23 cellular contexts compared by ENCODE assay signal in the genomic region with DNA sequence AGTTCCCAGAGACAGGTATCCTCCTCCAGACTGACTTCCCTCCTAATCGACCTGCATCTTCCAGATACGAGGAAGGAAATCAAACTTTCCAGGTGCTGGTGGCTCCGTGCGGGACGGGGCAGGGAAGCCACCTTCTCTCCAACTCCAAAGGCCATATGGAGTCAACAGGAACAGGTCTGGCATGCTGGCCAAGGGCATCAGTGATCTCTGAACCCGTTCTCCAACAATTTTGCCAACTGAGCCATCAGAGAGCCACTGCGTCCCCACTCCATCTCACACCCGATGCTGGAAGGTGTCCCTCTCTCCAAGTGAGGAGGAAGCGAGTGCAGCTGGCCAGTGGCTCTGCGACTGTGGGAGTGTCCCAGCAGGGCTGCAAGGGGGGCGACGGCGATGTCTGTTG. TPM values are rescaled to one million over a fixed set of nuclear protein-coding genes. Genes with fewer than 3 reads are reported as not detected.
"Had no signal": no experiment of that assay in that cellular context is flagged by ENCODE, and none has a peak within 500 bp of the region (broad histone marks: within the 10 kb centered on the region; RNA-seq: fewer than 3 reads in every experiment).

No MANE protein-coding gene starts in this region.

- ATAC-seq: Panc1 had no signal

- H3K4me2 ChIP-seq: SK-N-SH had no signal

- DNase-seq: KBM-7, NCI-H1092, NCI-H1105 treated with DMSO at 0.1 percent for 48 hours, NCI-H1417 treated with DMSO at 0.1 percent for 48 hours, NCI-H146, NCI-H1694 treated with DMSO at 0.1 percent for 48 hours, NCI-H1930, NCI-H2081, NCI-H2107, NCI-H226, NCI-H446, NCI-H510A, NCI-H524 treated with DMSO at 0.1 percent for 48 hours, NCI-H69, NCI-H774, SHP77, SK-N-SH, SW 1271 had no signal

- H3K9ac ChIP-seq: SK-N-SH had no signal

- H3K27ac ChIP-seq: HL-60, RWPE1 had no signal

- H3K9me2 ChIP-seq: SK-N-SH had no signal

- H3K9me3 ChIP-seq: SK-N-SH had no signal

RNA-seq across cellular contexts. Expression of gene EDAR, which starts 5.4 kb away (rescaled TPM):
- total RNA-seq: LHCN-M2, SK-MEL-5 had no signal
